In the genomic region with DNA sequence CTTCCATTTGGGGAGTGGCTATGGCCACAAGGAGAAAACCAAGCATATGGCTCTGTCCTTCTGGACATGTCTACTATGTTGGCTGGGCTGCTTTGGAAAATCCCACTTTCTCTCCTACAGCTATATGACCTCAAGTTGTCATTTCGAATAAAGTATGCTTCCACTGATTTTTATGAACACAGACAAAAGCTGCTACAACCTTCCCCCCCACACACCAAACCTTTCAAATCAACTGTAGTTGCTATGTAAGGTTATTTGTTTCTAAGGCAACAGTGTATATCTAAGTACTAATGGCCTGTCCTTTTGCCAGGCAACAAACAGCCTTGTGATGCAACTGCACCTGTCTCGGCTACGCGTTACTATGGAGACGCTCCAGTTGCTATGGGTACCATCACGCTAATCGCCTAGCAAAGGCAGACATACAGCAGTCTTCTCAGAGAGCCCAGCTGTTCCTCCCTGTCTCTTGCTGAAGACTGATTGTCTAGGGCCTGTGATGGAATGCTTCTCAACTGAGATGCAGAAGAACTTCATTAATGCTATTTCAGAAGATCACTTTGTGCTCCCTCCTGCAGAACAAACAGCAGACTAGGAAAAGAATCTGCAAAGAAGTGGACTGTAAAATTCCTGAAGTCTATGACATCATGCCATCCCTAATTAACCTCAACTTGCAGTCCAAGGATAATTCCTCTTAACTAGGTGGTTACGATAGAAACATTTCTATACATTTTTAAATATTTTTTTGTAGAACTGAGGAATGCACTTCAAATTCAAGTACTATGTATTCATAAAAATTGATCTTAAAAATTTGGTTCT, we compare ENCODE assay signal across 9 cellular contexts.
DNase-seq lines count a peak whose midpoint lies in the region; ATAC-seq, FAIRE-seq and TF ChIP-seq lines count a peak whose summit lies in the region.
"Had no signal": no experiment of that assay in that cellular context is flagged by ENCODE, and none has a peak within 500 bp of the region (broad histone marks: within the 10 kb centered on the region; RNA-seq: fewer than 3 reads in every experiment).

No MANE protein-coding gene starts in this region.

- ATAC-seq in K562 (no peak), HG03139 (IDR thresholded peaks at IDR 0.05; ENCODE audit: unreplicated experiment) (no peak), HG02852 (IDR thresholded peaks at IDR 0.05; ENCODE audit: unreplicated experiment) (no peak), HG02973 (IDR thresholded peaks at IDR 0.05; ENCODE audit: unreplicated experiment) (no peak)
- ATAC-seq: right cardiac atrium had no signal

- no peak for TF ChIP-seq CTCF in D721Med (IDR thresholded peaks at IDR 0.05; ENCODE audit: insufficient read depth, missing control alignments)
- TF ChIP-seq CTCF in K562 (IDR thresholded peaks at IDR 0.05 in 2 of 3, conservative IDR thresholded peaks at IDR 0.05 in 1 of 3; ENCODE audit: insufficient read depth in 2 of 3, low read depth in 1 of 3, low read length in 3 of 3): no peak

- WGBS in K562 (ENCODE audit: insufficient coverage, low coverage, missing lambda C conversion rate): 5% methylated on average over 8 of the region's 8 CpGs

- H3K79me2 ChIP-seq in K562 (ENCODE audit: control insufficient read depth, insufficient read depth, low read length): no peaks in the 10 kb centered on the region

- H3K27ac ChIP-seq in K562 (ENCODE audit: extremely low read depth, low read depth, low read length): no peak overlapping the region

- POLR2A ChIA-PET in K562 (lab: Yijun Ruan, JAX): no interaction called here

- H3K9ac ChIP-seq in K562 (ENCODE audit: insufficient read depth in 1 of 2, low read depth in 2 of 2, low read length in 2 of 2): no peak overlapping the region

- no peak for TF ChIP-seq EP300 in K562 (IDR thresholded peaks at IDR 0.05; ENCODE audit: low read length)

- no peak for TF ChIP-seq POLR2A in K562 (conservative IDR thresholded peaks at IDR 0.05)

- intact Hi-C loops in K562 (cut with micrococcal nuclease): no loop called here

- CTCF ChIA-PET in K562 (lab: Yijun Ruan, JAX; ENCODE audit: low intra/inter-chr PET ratio): no interaction called here

- no TSS peak for BruUV-seq in K562 (replicated peaks; lab: Mats Ljungman, UMichigan)

- no peaks in the 10 kb centered on the region for H3K9me1 ChIP-seq in K562 (ENCODE audit: control insufficient read depth, insufficient read depth, low read length)

- DNase-seq in D721Med (ENCODE audit: insufficient read length, low spot score) (peak; percentile 58), NCI-H2029 (lab: John Stamatoyannopoulos, UW) (peak; percentile 91), K562 (ENCODE audit: extremely low read depth in 1 of 4, low spot score in 3 of 4) (no peak), middle frontal gyrus (ENCODE audit: extremely low spot score, low spot score) (peak; percentile 72), T1000 (lab: John Stamatoyannopoulos, UW) (no peak)

- H2AFZ ChIP-seq in K562 (ENCODE audit: low read depth, low read length): no peak overlapping the region

- H3K27me3 ChIP-seq in K562 (ENCODE audit: control insufficient read depth in 2 of 2, insufficient read depth in 2 of 2, low read length in 2 of 2): peaks cover 0 to 14% of the 10 kb centered on the region in 2 experiments; a peak in 2 of 5 replicates

- no peak overlapping the region for H3K4me2 ChIP-seq in K562 (ENCODE audit: insufficient read depth, low read length)

- no peak for TF ChIP-seq RAD21 in K562 (CRISPR knock-in tag; conservative IDR thresholded peaks at IDR 0.05 in 1 of 2, IDR thresholded peaks at IDR 0.05 in 1 of 2)

- no peaks in the 10 kb centered on the region for H3K9me3 ChIP-seq in K562 (replicated peaks; ENCODE audit: control insufficient read depth, insufficient read depth, low read depth, low read length)

- H4K20me1 ChIP-seq in K562 (replicated peaks; ENCODE audit: control insufficient read depth, insufficient read depth, low read length): no peaks in the 10 kb centered on the region

- H3K36me3 ChIP-seq in K562 (ENCODE audit: control insufficient read depth, insufficient read depth, low read length): no peaks in the 10 kb centered on the region

- in situ Hi-C loops in K562 (cut with MboI): no loop called here

- no peaks in the 10 kb centered on the region for H3K4me1 ChIP-seq in K562 (replicated peaks in 1 of 2; ENCODE audit: control insufficient read depth in 2 of 2, insufficient read depth in 2 of 2, low read length in 2 of 2)

- H3K4me3 ChIP-seq in K562: no peak overlapping the region

- peak; percentile 93 for FAIRE-seq in D721Med (lab: Jason Lieb, UNC)
- FAIRE-seq in K562 (lab: Jason Lieb, UNC): no peak

TF ChIP-seq in K562, 482 proteins besides CTCF, POLR2A, EP300 and RAD21:
- TF ChIP-seq ZNF445 (CRISPR knock-in tag; IDR thresholded peaks at IDR 0.05; ENCODE audit: low read depth) (no peak), NRF1 (conservative IDR thresholded peaks at IDR 0.05 in 1 of 2, IDR thresholded peaks at IDR 0.05 in 1 of 2) (no peak), RFX1 (IDR thresholded peaks at IDR 0.05) (peak; percentile 69)
- TF ChIP-seq, protein P1, sequence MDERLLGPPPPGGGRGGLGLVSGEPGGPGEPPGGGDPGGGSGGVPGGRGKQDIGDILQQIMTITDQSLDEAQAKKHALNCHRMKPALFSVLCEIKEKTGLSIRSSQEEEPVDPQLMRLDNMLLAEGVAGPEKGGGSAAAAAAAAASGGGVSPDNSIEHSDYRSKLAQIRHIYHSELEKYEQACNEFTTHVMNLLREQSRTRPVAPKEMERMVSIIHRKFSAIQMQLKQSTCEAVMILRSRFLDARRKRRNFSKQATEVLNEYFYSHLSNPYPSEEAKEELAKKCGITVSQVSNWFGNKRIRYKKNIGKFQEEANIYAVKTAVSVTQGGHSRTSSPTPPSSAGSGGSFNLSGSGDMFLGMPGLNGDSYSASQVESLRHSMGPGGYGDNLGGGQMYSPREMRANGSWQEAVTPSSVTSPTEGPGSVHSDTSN (CRISPR knock-in tag; IDR thresholded peaks at IDR 0.05; ENCODE audit: low read depth): no peak
- TF ChIP-seq, protein P1 (tag; conservative IDR thresholded peaks at IDR 0.05; ENCODE audit: low read depth): no peak

Comparison
In these comparisons a context has a peak if more than half of its experiments do, and no peak if none do; other contexts are left out.
1. DNase-seq: peak in D721Med (single experiment), NCI-H2029 (single experiment) and middle frontal gyrus (single experiment); none in K562 (0 of 4) and T1000 (single experiment).